ENCODE assay signal across 24 cellular contexts in genomic region chr3:33377489-33377888, GRCh38.
DNase-seq lines count a peak whose midpoint lies in the region; ATAC-seq and TF ChIP-seq lines count a peak whose summit lies in the region.
"Had no signal": no experiment of that assay in that cellular context is flagged by ENCODE, and none has a peak within 500 bp of the region (broad histone marks: within the 10 kb centered on the region; RNA-seq: fewer than 3 reads in every experiment).

No MANE protein-coding gene starts in this region.

- H3K9me3 ChIP-seq in Panc1 (ENCODE audit: control insufficient read depth, insufficient read depth, low read depth, low read length) (no peaks in the 10 kb centered on the region), endodermal cell (ENCODE audit: control insufficient read depth, low read length) (no peaks in the 10 kb centered on the region), upper lobe of right lung (no peaks in the 10 kb centered on the region)
- H3K9me3 ChIP-seq: left ventricle myocardium inferior, ovary had no signal

- H3K4me3 Mint-ChIP-seq in endodermal cell = no peak overlapping the region
- H3K4me3 Mint-ChIP-seq: B cell, brain, IgD-negative memory B cell, immature natural killer cell, natural killer cell had no signal

- in situ Hi-C loops in Panc1 (cut with HindIII; ENCODE audit: low pct_unique_long_range_greater_than_20kb, low sequenced_read_pairs) = no loop called here

- no peak overlapping the region for H3K9ac ChIP-seq in endodermal cell (ENCODE audit: extremely low read depth, low read length, poor library complexity, severe bottlenecking)

- BruUV-seq in Panc1 (replicated peaks; lab: Mats Ljungman, UMichigan) = no TSS peak

- H3K27me3 ChIP-seq in Panc1 (ENCODE audit: control insufficient read depth, insufficient read depth, low read length) (no peaks in the 10 kb centered on the region), endodermal cell (ENCODE audit: control insufficient read depth, insufficient read depth, low read length, poor library complexity, severe bottlenecking) (no peaks in the 10 kb centered on the region), upper lobe of right lung (no peaks in the 10 kb centered on the region)
- H3K27me3 ChIP-seq: hepatocyte, ovary had no signal

- H3K27ac Mint-ChIP-seq in endodermal cell = no peak overlapping the region
- H3K27ac Mint-ChIP-seq: B cell, natural killer cell had no signal

- TF ChIP-seq CTCF in Panc1 (IDR thresholded peaks at IDR 0.05) (no peak), endodermal cell (conservative IDR thresholded peaks at IDR 0.05) (peak; percentile 36), upper lobe of right lung (IDR thresholded peaks at IDR 0.05) (no peak)

- CTCF ChIA-PET in Panc1 (lab: Charles Lee) = no interaction called here

- H3K4me3 ChIP-seq in Panc1 (ENCODE audit: low read depth in 2 of 2, low read length in 2 of 2) (no peak overlapping the region), endodermal cell (ENCODE audit: low read length) (no peak overlapping the region), upper lobe of right lung (no peak overlapping the region)
- H3K4me3 ChIP-seq: hepatocyte, left ventricle myocardium inferior, ovary had no signal

- H3K4me1 Mint-ChIP-seq in endodermal cell = no peaks in the 10 kb centered on the region

- no peaks in the 10 kb centered on the region; the same call in 1 of the 2 replicates for H3K4me1 ChIP-seq in Panc1 (ENCODE audit: control insufficient read depth, insufficient read depth, low read length)
- H3K4me1 ChIP-seq in endodermal cell (ENCODE audit: control insufficient read depth, insufficient read depth, low read length) = no peaks in the 10 kb centered on the region
- peaks cover 7% of the 10 kb centered on the region for H3K4me1 ChIP-seq in upper lobe of right lung

- peaks cover 45% of the 10 kb centered on the region for H3K36me3 Mint-ChIP-seq in endodermal cell (ENCODE audit: low read depth)
- H3K36me3 Mint-ChIP-seq: immature natural killer cell, natural killer cell had no signal

- no peak overlapping the region for H3K27ac ChIP-seq in Panc1 (ENCODE audit: low read length)
- no peak overlapping the region for H3K27ac ChIP-seq in endodermal cell (ENCODE audit: low read depth, low read length)
- no peak overlapping the region for H3K27ac ChIP-seq in upper lobe of right lung
- H3K27ac ChIP-seq: hepatocyte, left ventricle myocardium inferior, ovary had no signal

- no peaks in the 10 kb centered on the region for H3K27me3 Mint-ChIP-seq in endodermal cell (ENCODE audit: insufficient read depth)
- H3K27me3 Mint-ChIP-seq: brain, IgD-negative memory B cell had no signal

- DNase-seq in Right ventricle myocardium inferior (ENCODE audit: missing footprints) = no peak
- DNase-seq in Right ventricle myocardium superior = no peak
- DNase-seq in Panc1 (ENCODE audit: low read depth, low spot score) = no peak
- DNase-seq in endodermal cell = peak; percentile 65
- DNase-seq in upper lobe of right lung = no peak
- no peak for DNase-seq in activated CD4-positive, alpha-beta T cell treated with anti-CD3 and anti-CD28 coated beads for 48 hours
- DNase-seq: 8988T; activated CD8-positive, alpha-beta memory T cell treated with anti-CD3 and anti-CD28 coated beads for 24 hours; activated T-cell treated with anti-CD3 and anti-CD28 coated beads, Interleukin-2, amount 50 U/mL, for 1 hour; effector CD8-positive, alpha-beta T cell; immature natural killer cell; left ventricle myocardium inferior; midbrain; natural killer cell; NCI-H446; ovary; right cardiac atrium; T-helper 1 cell had no signal

- ATAC-seq in Right ventricle myocardium inferior (peak; percentile 27), Right ventricle myocardium superior (ENCODE audit: poor library complexity) (no peak), Panc1 (0 out of 2 replicates have a peak, but pooled peaks have one; percentile 9), upper lobe of right lung (peak; percentile 30), HG02840 (IDR thresholded peaks at IDR 0.05; ENCODE audit: low FRiP score, unreplicated experiment) (no peak), HG02981 (IDR thresholded peaks at IDR 0.05; ENCODE audit: unreplicated experiment) (no peak)
- ATAC-seq: natural killer cell had no signal

- WGBS in endodermal cell (ENCODE audit: insufficient coverage in 1 of 2, insufficient read length in 1 of 2), 2 experiments = 90 to 100% methylated on average over 1 to 3 of the region's 3 CpGs

- H3K36me3 ChIP-seq in Panc1 (ENCODE audit: control insufficient read depth, insufficient read depth, low read length) (peaks cover 9% of the 10 kb centered on the region), endodermal cell (ENCODE audit: control insufficient read depth, insufficient read depth, low read length) (peaks cover 59% of the 10 kb centered on the region), upper lobe of right lung (peaks cover 13% of the 10 kb centered on the region)
- H3K36me3 ChIP-seq: ovary had no signal

- no peaks in the 10 kb centered on the region for H3K9me3 Mint-ChIP-seq in endodermal cell
- H3K9me3 Mint-ChIP-seq: brain, IgD-negative memory B cell, immature natural killer cell, natural killer cell had no signal

- POLR2A ChIA-PET in Panc1 (lab: Charles Lee) = no interaction called here

- intact Hi-C loops in Right ventricle myocardium inferior (cut with DNase I) = no loop called here
- intact Hi-C loops in Right ventricle myocardium superior (cut with DNase I) = no loop called here
- intact Hi-C loops in Panc1 (cut with micrococcal nuclease; ENCODE audit: unreplicated experiment) = no loop called here
- intact Hi-C loops in upper lobe of right lung (cut with DNase I) = no loop called here

Comparison
In these comparisons a context has a peak if more than half of its experiments do, and no peak if none do; other contexts are left out.
1. ATAC-seq: peak in Right ventricle myocardium inferior (single experiment), Panc1 (single experiment) and upper lobe of right lung (single experiment); none in Right ventricle myocardium superior (single experiment), HG02840 (single experiment) and HG02981 (single experiment).